9 cellular contexts compared by ENCODE assay signal in the genomic region with DNA sequence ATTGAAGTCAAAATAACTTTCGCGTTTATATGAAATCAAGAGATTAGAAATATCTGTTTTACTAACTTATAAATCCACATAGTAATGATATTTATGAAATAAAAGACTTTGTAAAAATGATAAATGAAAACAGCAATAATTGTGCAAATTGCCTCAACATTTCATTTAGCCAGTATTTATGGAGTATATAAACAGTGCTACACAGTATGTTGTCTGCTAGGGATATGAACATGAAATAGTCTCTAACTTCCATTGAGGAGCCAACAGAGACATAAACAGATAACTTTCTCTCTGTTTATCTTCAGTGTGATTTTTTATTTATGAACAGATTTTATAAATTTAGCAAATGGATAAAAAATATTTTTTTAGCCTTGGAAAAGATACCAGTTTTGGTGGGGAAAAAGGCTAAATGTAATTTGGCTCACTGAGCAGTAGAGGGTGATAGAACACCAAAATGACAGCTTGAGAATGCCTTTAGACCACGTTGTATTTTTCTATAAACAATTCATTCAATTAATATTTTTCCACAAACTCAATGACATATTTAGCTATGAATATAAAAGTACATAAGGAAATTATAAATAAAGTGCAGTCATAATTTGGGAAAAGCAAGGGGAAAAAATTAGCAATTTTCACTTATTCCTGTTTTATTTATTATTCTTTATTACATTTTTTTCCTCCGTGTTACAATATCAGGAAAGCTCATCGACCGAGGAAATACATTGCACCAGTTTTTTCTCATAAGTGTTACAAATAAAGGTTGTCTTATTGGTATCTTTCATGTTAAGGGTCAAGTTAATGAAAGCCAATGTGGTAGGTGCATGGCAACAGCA. TPM values are rescaled to one million over a fixed set of nuclear protein-coding genes. Genes with fewer than 3 reads are reported as not detected.
DNase-seq lines count a peak whose midpoint lies in the region; ATAC-seq, FAIRE-seq and TF ChIP-seq lines count a peak whose summit lies in the region.
"Had no signal": no experiment of that assay in that cellular context is flagged by ENCODE, and none has a peak within 500 bp of the region (broad histone marks: within the 10 kb centered on the region; RNA-seq: fewer than 3 reads in every experiment).

No MANE protein-coding gene starts in this region.

- H3K4me3 ChIP-seq in mammary epithelial cell (replicated peaks in 1 of 3; ENCODE audit: insufficient read depth in 1 of 3, low read depth in 2 of 3, low read length in 3 of 3), result no peak overlapping the region
- no peak overlapping the region for H3K4me3 ChIP-seq in liver (ENCODE audit: low read depth in 1 of 3, low read length in 3 of 3)
- H3K4me3 ChIP-seq: HAP-1 had no signal

- in situ Hi-C loops in mammary epithelial cell (cut with MboI; ENCODE audit: low sequenced_read_pairs in 2 of 2), result no loop called here

- H3K4me2 ChIP-seq in mammary epithelial cell (ENCODE audit: insufficient read depth, low read depth, low read length), result no peak overlapping the region

- no peaks in the 10 kb centered on the region for H3K36me3 ChIP-seq in mammary epithelial cell (ENCODE audit: insufficient read depth, low read length)
- no peaks in the 10 kb centered on the region for H3K36me3 ChIP-seq in liver (ENCODE audit: control insufficient read depth in 4 of 4, insufficient read depth in 3 of 4, low read depth in 1 of 4, low read length in 3 of 4)
- H3K36me3 ChIP-seq: HAP-1 had no signal

- H3K27me3 Mint-ChIP-seq in activated T-helper 2 cell treated with anti-CD3 and anti-CD28 coated beads, Interferon-gamma antibody, Interleukin-2, Interleukin-4, amounts not matched to agents 10 μg/mL and 5 μg/mL and 100 μg/mL, durations not matched to agents 14 hours and 24 hours and 36 hours (ENCODE audit: low read depth), result peaks cover 36% of the 10 kb centered on the region
- peaks cover 48% of the 10 kb centered on the region for H3K27me3 Mint-ChIP-seq in activated CD8-positive, alpha-beta memory T cell treated with anti-CD3 and anti-CD28 coated beads, Interleukin-2, amount 10 ng/mL, durations not matched to agents 7 days and 5 days

- no peak for ATAC-seq in activated CD8-positive, alpha-beta memory T cell treated with anti-CD3 and anti-CD28 coated beads, Interleukin-2, amount 10 ng/mL, durations not matched to agents 7 days and 5 days

- peaks cover 7% of the 10 kb centered on the region for H3K4me1 Mint-ChIP-seq in activated T-helper 2 cell treated with anti-CD3 and anti-CD28 coated beads, Interferon-gamma antibody, Interleukin-2, Interleukin-4, amounts not matched to agents 10 μg/mL and 5 μg/mL and 100 μg/mL, durations not matched to agents 14 hours and 24 hours and 36 hours (ENCODE audit: low read depth)
- H3K4me1 Mint-ChIP-seq in activated CD8-positive, alpha-beta memory T cell treated with anti-CD3 and anti-CD28 coated beads, Interleukin-2, amount 10 ng/mL, durations not matched to agents 7 days and 5 days, result no peaks in the 10 kb centered on the region

- TF ChIP-seq POLR2A in H54 (IDR thresholded peaks at IDR 0.05; ENCODE audit: low read depth, low read length), result no peak

- H3K9me3 Mint-ChIP-seq in activated T-helper 2 cell treated with anti-CD3 and anti-CD28 coated beads, Interferon-gamma antibody, Interleukin-2, Interleukin-4, amounts not matched to agents 10 μg/mL and 5 μg/mL and 100 μg/mL, durations not matched to agents 14 hours and 24 hours and 36 hours, result peaks cover 19% of the 10 kb centered on the region
- peaks cover 5% of the 10 kb centered on the region for H3K9me3 Mint-ChIP-seq in activated CD8-positive, alpha-beta memory T cell treated with anti-CD3 and anti-CD28 coated beads, Interleukin-2, amount 10 ng/mL, durations not matched to agents 7 days and 5 days (ENCODE audit: low read depth)

- no peak overlapping the region for H3K27ac Mint-ChIP-seq in activated T-helper 2 cell treated with anti-CD3 and anti-CD28 coated beads, Interferon-gamma antibody, Interleukin-2, Interleukin-4, amounts not matched to agents 10 μg/mL and 5 μg/mL and 100 μg/mL, durations not matched to agents 14 hours and 24 hours and 36 hours
- H3K27ac Mint-ChIP-seq in activated CD8-positive, alpha-beta memory T cell treated with anti-CD3 and anti-CD28 coated beads, Interleukin-2, amount 10 ng/mL, durations not matched to agents 7 days and 5 days, result no peak overlapping the region

- TF ChIP-seq CTCF in GM20000 (IDR thresholded peaks at IDR 0.05; ENCODE audit: extremely low read depth, missing control alignments) (peak; percentile 67), mammary epithelial cell (conservative IDR thresholded peaks at IDR 0.05 in 1 of 2, IDR thresholded peaks at IDR 0.05 in 1 of 2; ENCODE audit: extremely low read depth in 1 of 2, insufficient read depth in 1 of 2, low read depth in 1 of 2, low read length in 2 of 2) (peak; percentile 68 to 81), liver (IDR thresholded peaks at IDR 0.05; ENCODE audit: low read depth, low read length, missing input control) (peak; percentile 88)

- no peak overlapping the region for H3K4me3 Mint-ChIP-seq in activated T-helper 2 cell treated with anti-CD3 and anti-CD28 coated beads, Interferon-gamma antibody, Interleukin-2, Interleukin-4, amounts not matched to agents 10 μg/mL and 5 μg/mL and 100 μg/mL, durations not matched to agents 14 hours and 24 hours and 36 hours (ENCODE audit: low read depth)
- no peak overlapping the region for H3K4me3 Mint-ChIP-seq in activated CD8-positive, alpha-beta memory T cell treated with anti-CD3 and anti-CD28 coated beads, Interleukin-2, amount 10 ng/mL, durations not matched to agents 7 days and 5 days

- no peak for FAIRE-seq in H54 (lab: Jason Lieb, UNC)

- peak; percentile 94 to 95 for TF ChIP-seq RAD21 in liver (IDR thresholded peaks at IDR 0.05)

- peaks cover 8% of the 10 kb centered on the region for H3K36me3 Mint-ChIP-seq in activated T-helper 2 cell treated with anti-CD3 and anti-CD28 coated beads, Interferon-gamma antibody, Interleukin-2, Interleukin-4, amounts not matched to agents 10 μg/mL and 5 μg/mL and 100 μg/mL, durations not matched to agents 14 hours and 24 hours and 36 hours (ENCODE audit: low read depth)
- peaks cover 3% of the 10 kb centered on the region for H3K36me3 Mint-ChIP-seq in activated CD8-positive, alpha-beta memory T cell treated with anti-CD3 and anti-CD28 coated beads, Interleukin-2, amount 10 ng/mL, durations not matched to agents 7 days and 5 days

- H3K27me3 ChIP-seq in mammary epithelial cell (ENCODE audit: insufficient read depth, low read length), result no peaks in the 10 kb centered on the region
- H3K27me3 ChIP-seq in liver (ENCODE audit: control insufficient read depth in 4 of 4, insufficient read depth in 4 of 4, low read length in 3 of 4), result no peaks in the 10 kb centered on the region

- CTCF ChIA-PET in mammary epithelial cell (lab: Charles Lee; ENCODE audit: low non-redundant PET), result interaction anchor here (0.7 kb wide), 1 partner anchor 192 kb away, joined by 4 read pairs; no protein-coding TSS in a partner anchor
- CTCF ChIA-PET in activated CD8-positive, alpha-beta memory T cell treated with anti-CD3 and anti-CD28 coated beads, Interleukin-2, amount 10 ng/mL, durations not matched to agents 7 days and 5 days (lab: Charles Lee), result interaction anchor here (0.6 to 4.3 kb wide), 5 partner anchors 10 to 132 kb away, joined by 3 to 67 read pairs (median 5); a partner anchor contains a TSS

- H3K9ac ChIP-seq in mammary epithelial cell (ENCODE audit: insufficient read depth, low read length), result no peak overlapping the region
- no peak overlapping the region for H3K9ac ChIP-seq in liver (ENCODE audit: low read depth in 1 of 2, low read length in 2 of 2)

- dilution Hi-C loops in mammary epithelial cell (cut with HindIII; ENCODE audit: low sequenced_read_pairs), result no loop called here

- BruUV-seq in mammary epithelial cell (replicated peaks; lab: Mats Ljungman, UMichigan), result no TSS peak

- H3K27ac ChIP-seq in mammary epithelial cell (ENCODE audit: insufficient read depth, low read depth, low read length) (no peak overlapping the region), liver (ENCODE audit: low read depth in 1 of 2, low read length in 2 of 2) (no peak overlapping the region)

- intact Hi-C loops in mammary epithelial cell (cut with micrococcal nuclease), result loop anchor here (1.0 to 10.0 kb wide), 6 partner anchors 49 to 1012 kb away; a partner anchor contains a TSS
- intact Hi-C loops in activated T-helper 2 cell treated with anti-CD3 and anti-CD28 coated beads, Interferon-gamma antibody, Interleukin-2, Interleukin-4, amounts not matched to agents 10 μg/mL and 5 μg/mL and 100 μg/mL, durations not matched to agents 14 hours and 24 hours and 36 hours (cut with micrococcal nuclease), result loop anchor here (1.0 kb wide), 2 partner anchors 49 to 131 kb away; no protein-coding TSS in a partner anchor

- WGBS in mammary epithelial cell (ENCODE audit: low coverage, missing lambda C conversion rate), result 46% methylated on average over 6 of the region's 6 CpGs
- 55% methylated on average over 6 of the region's 6 CpGs for WGBS in liver

- H3K79me2 ChIP-seq in mammary epithelial cell (ENCODE audit: insufficient read depth, low read length), result no peaks in the 10 kb centered on the region

- no peaks in the 10 kb centered on the region for H4K20me1 ChIP-seq in mammary epithelial cell (ENCODE audit: insufficient read depth, low read length)

- no peaks in the 10 kb centered on the region for H3K9me3 ChIP-seq in mammary epithelial cell (replicated peaks; ENCODE audit: insufficient read depth, low read length)
- no peaks in the 10 kb centered on the region for H3K9me3 ChIP-seq in liver (ENCODE audit: control insufficient read depth in 4 of 4, low read length in 3 of 4)
- H3K9me3 ChIP-seq: HAP-1 had no signal

- no peak overlapping the region for H2AFZ ChIP-seq in mammary epithelial cell (ENCODE audit: low read depth, low read length)

- H3K4me1 ChIP-seq in mammary epithelial cell (ENCODE audit: insufficient read depth, low read length) (no peaks in the 10 kb centered on the region), liver (ENCODE audit: control insufficient read depth in 4 of 4, insufficient read depth in 4 of 4, low read length in 3 of 4) (no peaks in the 10 kb centered on the region)

- DNase-seq in Ammon's horn (ENCODE audit: low spot score) (peak; percentile 59), GM20000 (ENCODE audit: low spot score) (no peak), NCI-H226 (peak; percentile 19), mammary epithelial cell (no peak), H54 (ENCODE audit: insufficient read length, low spot score) (no peak)
- DNase-seq in activated T-helper 2 cell treated with anti-CD3 and anti-CD28 coated beads, Interferon-gamma antibody, Interleukin-2, Interleukin-4, amounts not matched to agents 10 μg/mL and 5 μg/mL and 100 μg/mL, durations not matched to agents 14 hours and 24 hours and 36 hours (ENCODE audit: low spot score), result no peak
- DNase-seq in activated CD8-positive, alpha-beta memory T cell treated with anti-CD3 and anti-CD28 coated beads, Interleukin-2, amount 10 ng/mL, durations not matched to agents 7 days and 5 days, result no peak

RNA-seq across cellular contexts. Expression of a gene that starts 47.4 kb away (rescaled TPM):
- total RNA-seq in mammary epithelial cell (10 to 100 TPM in 1 of 2 donors, 1 to 10 TPM in 1; 4.5 to 10.0 TPM), liver (10 to 100 TPM in 1 of 2 donors, 1 to 10 TPM in 1; 2.3 to 10.6 TPM)
- polyA plus RNA-seq in mammary epithelial cell (2.2 TPM), liver (under 1 TPM; 0.50 to 0.97 TPM)
- polyA minus RNA-seq in mammary epithelial cell, result 5.6 TPM
- 25.4 and 26.4 TPM in 2 replicates for total RNA-seq in activated T-helper 2 cell treated with anti-CD3 and anti-CD28 coated beads, Interferon-gamma antibody, Interleukin-2, Interleukin-4, amounts not matched to agents 10 μg/mL and 5 μg/mL and 100 μg/mL, durations not matched to agents 14 hours and 24 hours and 36 hours
- 10 to 100 TPM; 11.9 to 16.4 TPM for total RNA-seq in activated CD8-positive, alpha-beta memory T cell treated with anti-CD3 and anti-CD28 coated beads, Interleukin-2, amount 10 ng/mL, durations not matched to agents 7 days and 5 days

Comparison
In these comparisons a context has a peak if more than half of its experiments do, and no peak if none do; other contexts are left out.
1. DNase-seq: peak in Ammon's horn (single experiment) and NCI-H226 (single experiment); none in GM20000 (single experiment), mammary epithelial cell (single experiment), H54 (single experiment), activated T-helper 2 cell treated with anti-CD3 and anti-CD28 coated beads, Interferon-gamma antibody, Interleukin-2, Interleukin-4, amounts not matched to agents 10 μg/mL and 5 μg/mL and 100 μg/mL, durations not matched to agents 14 hours and 24 hours and 36 hours (single experiment) and activated CD8-positive, alpha-beta memory T cell treated with anti-CD3 and anti-CD28 coated beads, Interleukin-2, amount 10 ng/mL, durations not matched to agents 7 days and 5 days (single experiment).
2. Peak in every context shown above with its lines, with median percentiles within 50 percentile points of each other: CTCF ChIP-seq.